1 cellular context compared by ENCODE assay signal in the genomic region with DNA sequence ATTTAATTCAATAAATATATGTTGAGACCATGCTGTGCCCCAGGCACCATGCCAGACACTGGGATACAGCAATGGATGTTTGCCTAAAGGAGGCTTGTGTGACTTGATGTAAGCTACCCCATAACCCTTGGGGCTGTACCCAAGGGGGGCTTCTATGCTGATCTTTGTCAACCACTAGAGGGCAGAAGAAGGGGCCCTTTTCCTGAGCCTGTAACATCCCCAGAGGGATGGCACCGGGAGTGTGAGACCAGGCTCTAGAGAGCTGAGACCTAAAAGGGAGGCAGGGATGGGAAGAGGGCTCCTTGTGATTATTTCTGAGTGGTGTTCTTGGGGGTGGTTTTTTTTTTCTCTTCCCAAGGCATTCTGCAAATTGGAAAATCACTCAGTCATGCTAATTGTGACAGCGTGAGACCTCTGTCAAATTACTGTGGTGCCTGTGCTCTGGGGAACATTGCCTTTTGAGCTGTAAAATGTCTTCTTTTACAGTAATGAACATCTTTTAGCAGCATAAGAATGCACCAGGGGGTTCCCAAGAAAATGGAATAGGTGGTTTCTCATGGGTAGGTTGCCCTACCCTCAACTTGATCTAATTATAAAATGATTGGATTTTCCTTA.
TF ChIP-seq lines count a peak whose summit lies in the region.

No MANE protein-coding gene starts in this region.

TF ChIP-seq in HepG2, 621 proteins besides CTCF, POLR2A, EP300 and RAD21 (continued from another document):
- TF ChIP-seq FOXO4 (CRISPR knock-in tag; conservative IDR thresholded peaks at IDR 0.05) (no peak), AGO2 (optimal IDR thresholded peaks at IDR 0.05; ENCODE audit: low read depth, low read length) (no peak), ZNF567 (CRISPR knock-in tag; IDR thresholded peaks at IDR 0.05; ENCODE audit: borderline replicate concordance) (no peak), NFATC3 (CRISPR knock-in tag; IDR thresholded peaks at IDR 0.05) (no peak), ZBTB7B (CRISPR knock-in tag; IDR thresholded peaks at IDR 0.05) (0 out of 2 replicates have a peak, but pooled peaks have one; percentile 22)
